ENCODE assay signal across 9 cellular contexts in the genomic region with DNA sequence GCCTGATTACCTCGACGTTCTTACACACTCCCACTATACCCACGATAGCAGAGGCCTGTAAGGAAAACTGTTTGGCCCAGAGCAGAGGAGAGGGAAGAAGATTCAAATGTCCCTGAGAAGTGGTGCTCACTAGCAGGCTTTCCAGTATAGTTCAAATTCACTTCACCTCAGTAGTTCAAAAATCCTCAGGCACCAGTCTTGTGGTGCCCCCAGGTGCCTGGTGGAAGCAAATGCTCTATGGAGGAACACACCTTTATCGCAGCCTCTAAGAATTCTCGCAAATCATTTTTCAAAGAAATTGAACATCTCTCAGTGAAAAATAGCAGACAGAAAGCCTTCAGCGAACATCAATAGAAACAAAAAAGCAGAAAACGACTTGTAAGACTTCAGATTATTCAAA. TPM values are rescaled to one million over a fixed set of nuclear protein-coding genes. Genes with fewer than 3 reads are reported as not detected.
A peak's percentile ranks its signal among the peaks of the same experiment; 100 is the strongest.
DNase-seq lines count a peak whose midpoint lies in the region; ATAC-seq and TF ChIP-seq lines count a peak whose summit lies in the region.
"Had no signal": no experiment of that assay in that cellular context is flagged by ENCODE, and none has a peak within 500 bp of the region (broad histone marks: within the 10 kb centered on the region; RNA-seq: fewer than 3 reads in every experiment).

No MANE protein-coding gene starts in this region.

- peak; percentile 14 to 47 (median 46) for TF ChIP-seq CTCF in adrenal gland (IDR thresholded peaks at IDR 0.05)

- no peak overlapping the region for H3K4me3 ChIP-seq in adrenal gland

- ATAC-seq in HG02973 (IDR thresholded peaks at IDR 0.05; ENCODE audit: unreplicated experiment) = no peak

- TF ChIP-seq POLR2A in adrenal gland (IDR thresholded peaks at IDR 0.05) = no peak

- H3K36me3 ChIP-seq in adrenal gland (replicated peaks in 1 of 2) = no peaks in the 10 kb centered on the region

- H3K9me3 ChIP-seq in adrenal gland (replicated peaks in 1 of 3) = no peaks in the 10 kb centered on the region

- 40 to 48% (median 44%) methylated on average over 7 of the region's 7 CpGs for WGBS in adrenal gland, 4 donors

- H3K27me3 ChIP-seq in adrenal gland = no peaks in the 10 kb centered on the region

- no peaks in the 10 kb centered on the region for H3K4me1 ChIP-seq in adrenal gland (replicated peaks in 1 of 2)

- H3K27ac ChIP-seq in adrenal gland = no peak overlapping the region

- peak; percentile 16 for DNase-seq in DMS79 (lab: John Stamatoyannopoulos, UW)
- peak; percentile 49 for DNase-seq in HT-29 (ENCODE audit: low spot score)
- DNase-seq in adrenal gland = peak in 6 of 7 donors; percentile 24 to 57 (median 32)
- peak; percentile 49 for DNase-seq in kidney tubule cell (ENCODE audit: low spot score)
- DNase-seq in T-helper 1 cell = no peak
- DNase-seq in stimulated activated CD4-positive, alpha-beta T cell treated with anti-CD3 and anti-CD28 coated beads, Interleukin-4, amount 100 ng/mL, for 4 hours = no peak
- DNase-seq in putamen (ENCODE audit: low spot score) = no peak
- DNase-seq: T-helper 9 cell had no signal

- intact Hi-C loops in adrenal gland (cut with DNase I) = no loop called here

RNA-seq across cellular contexts. Expression of gene MTMR1, which starts 12.2 kb away (rescaled TPM):
- 17.6 and 22.7 TPM in 2 replicates for total RNA-seq in HT-29 (2014; rRNA removed; shearing (Covaris generic))
- total RNA-seq in adrenal gland = 10 to 100 TPM in 7 of 8 donors, 1 to 10 TPM in 1; 9.2 to 19.8 (median 14.0) TPM
- polyA plus RNA-seq in adrenal gland = 10 to 100 TPM; 10.0 to 19.5 (median 11.7) TPM

Comparison
In these comparisons a context has a peak if more than half of its experiments do, and no peak if none do; other contexts are left out.
1. DNase-seq: peak in DMS79 (single experiment), HT-29 (single experiment), adrenal gland (6 of 7) and kidney tubule cell (single experiment); none in T-helper 1 cell (0 of 5), stimulated activated CD4-positive, alpha-beta T cell treated with anti-CD3 and anti-CD28 coated beads, Interleukin-4, amount 100 ng/mL, for 4 hours (0 of 2) and putamen (single experiment).